3 cellular contexts compared by ENCODE assay signal in the genomic region with DNA sequence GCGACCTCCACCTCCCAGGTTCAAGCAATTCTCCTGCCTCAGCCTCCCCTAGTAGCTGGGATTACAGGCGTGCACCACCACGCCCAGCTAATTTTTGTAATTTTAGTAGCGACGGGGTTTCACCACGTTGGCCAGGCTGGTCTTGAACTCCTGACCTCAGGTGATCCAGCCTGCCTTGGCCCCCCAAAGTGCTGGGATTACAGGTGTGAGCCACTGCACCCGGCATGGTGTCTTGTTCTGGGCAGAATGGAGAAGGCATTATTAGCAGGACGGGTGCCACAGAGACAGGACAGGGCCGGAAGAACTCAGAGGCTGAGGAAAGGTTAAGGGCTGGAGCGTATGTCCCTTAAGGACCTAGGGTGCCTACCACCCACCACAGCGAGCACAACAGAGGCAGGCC. TPM values are rescaled to one million over a fixed set of nuclear protein-coding genes. Genes with fewer than 3 reads are reported as not detected.
"Had no signal": no experiment of that assay in that cellular context is flagged by ENCODE, and none has a peak within 500 bp of the region (broad histone marks: within the 10 kb centered on the region; RNA-seq: fewer than 3 reads in every experiment).

No MANE protein-coding gene starts in this region.

RNA-seq across cellular contexts. Expression of a gene that starts 59.4 kb away (rescaled TPM):
- total RNA-seq: osteocyte, thyroid gland had no signal
- polyA plus RNA-seq: neural cell had no signal
